20 cellular contexts compared by ENCODE assay signal in genomic region chr12:32230607-32230982, GRCh38.
DNase-seq lines count a peak whose midpoint lies in the region; ATAC-seq and TF ChIP-seq lines count a peak whose summit lies in the region.
"Had no signal": no experiment of that assay in that cellular context is flagged by ENCODE, and none has a peak within 500 bp of the region (broad histone marks: within the 10 kb centered on the region; RNA-seq: fewer than 3 reads in every experiment).

No MANE protein-coding gene starts in this region.

- H3K9me3 ChIP-seq in T-helper 17 cell (ENCODE audit: control insufficient read depth, low read length, poor library complexity, severe bottlenecking) = no peaks in the 10 kb centered on the region
- H3K9me3 ChIP-seq: prostate gland, suprapubic skin had no signal

- no peak overlapping the region for H3K4me3 Mint-ChIP-seq in GM23338
- H3K4me3 Mint-ChIP-seq in activated B cell treated with CpG ODN at 0.5 μM for 24 hours = no peak overlapping the region
- H3K4me3 Mint-ChIP-seq in T-helper 17 cell = no peak overlapping the region
- H3K4me3 Mint-ChIP-seq: activated CD8-positive, alpha-beta memory T cell treated with anti-CD3 and anti-CD28 coated beads, Interleukin-2, amount 10 ng/mL, durations not matched to agents 7 days and 5 days; brain; naive thymus-derived CD4-positive, alpha-beta T cell had no signal

- H2AFZ ChIP-seq in GM23338 = no peak overlapping the region
- H2AFZ ChIP-seq: GM23248 had no signal

- H3K27ac Mint-ChIP-seq in GM23338 = no peak overlapping the region
- H3K27ac Mint-ChIP-seq in activated B cell treated with CpG ODN at 0.5 μM for 24 hours = no peak overlapping the region
- no peak overlapping the region for H3K27ac Mint-ChIP-seq in T-helper 17 cell
- H3K27ac Mint-ChIP-seq: activated CD8-positive, alpha-beta memory T cell treated with anti-CD3 and anti-CD28 coated beads, Interleukin-2, amount 10 ng/mL, durations not matched to agents 7 days and 5 days; brain; naive thymus-derived CD4-positive, alpha-beta T cell had no signal

- peak; percentile 43 for ATAC-seq in GM23338
- ATAC-seq in activated B cell treated with CpG ODN at 0.5 μM for 24 hours (ENCODE audit: low read depth) = peak; percentile 96
- ATAC-seq in sciatic nerve = no peak
- no peak for ATAC-seq in GM18502 (IDR thresholded peaks at IDR 0.05; ENCODE audit: poor library complexity, unreplicated experiment)
- no peak for ATAC-seq in T-helper 17 cell
- ATAC-seq: activated CD8-positive, alpha-beta memory T cell treated with anti-CD3 and anti-CD28 coated beads, Interleukin-2, amount 10 ng/mL, durations not matched to agents 7 days and 5 days; naive thymus-derived CD4-positive, alpha-beta T cell; PC-3 had no signal

- H3K4me1 ChIP-seq in GM23338 (ENCODE audit: insufficient read depth) = peaks cover 8% of the 10 kb centered on the region; the same call in 1 of the 2 replicates
- H3K4me1 ChIP-seq: prostate gland, suprapubic skin had no signal

- H3K9me2 ChIP-seq in GM23338 (ENCODE audit: insufficient read depth) = peaks cover 12% of the 10 kb centered on the region

- intact Hi-C loops in activated B cell treated with CpG ODN at 0.5 μM for 24 hours (cut with micrococcal nuclease) = no loop called here
- intact Hi-C loops in sciatic nerve (cut with DNase I) = no loop called here

- H3F3A ChIP-seq in GM23338 (replicated peaks; ENCODE audit: low read depth) = peaks cover 6% of the 10 kb centered on the region; the same call in 1 of the 2 replicates

- no peak overlapping the region for H3K4me2 ChIP-seq in GM23338
- H3K4me2 ChIP-seq: KMS-11 had no signal

- DNase-seq in GM12865 (ENCODE audit: low read depth) (peak; percentile 47), GM23338 (ENCODE audit: low spot score) (peak; percentile 32), NCI-H187 (lab: John Stamatoyannopoulos, UW) (peak; percentile 34 to 77), activated B cell treated with CpG ODN at 0.5 μM for 24 hours (no peak), sciatic nerve (ENCODE audit: low spot score) (no peak), T-helper 17 cell (no peak)
- no peak for DNase-seq in activated CD4-positive, alpha-beta T cell treated with anti-CD3 and anti-CD28 coated beads for 4 hours
- DNase-seq: activated CD8-positive, alpha-beta memory T cell treated with anti-CD3 and anti-CD28 coated beads, Interleukin-2, amount 10 ng/mL, durations not matched to agents 7 days and 5 days; activated naive CD4-positive, alpha-beta T cell; DMS53; GM23248; naive thymus-derived CD4-positive, alpha-beta T cell; PC-3; stimulated activated CD4-positive, alpha-beta T cell treated with anti-CD3 and anti-CD28 coated beads, Interleukin-15, amount 100 ng/mL, for 24 hours had no signal

- TF ChIP-seq CTCF in GM12865 (IDR thresholded peaks at IDR 0.05; ENCODE audit: insufficient read depth, low read depth, low read length, missing control alignments) = no peak
- no peak for TF ChIP-seq CTCF in GM23338 (conservative IDR thresholded peaks at IDR 0.05; ENCODE audit: low read depth in 2 of 2)
- TF ChIP-seq CTCF in activated B cell treated with CpG ODN at 0.5 μM for 24 hours (IDR thresholded peaks at IDR 0.05) = no peak

- H3K9me3 Mint-ChIP-seq in GM23338 = no peaks in the 10 kb centered on the region; the same call in 2 of the 3 replicates
- no peaks in the 10 kb centered on the region for H3K9me3 Mint-ChIP-seq in activated B cell treated with CpG ODN at 0.5 μM for 24 hours
- H3K9me3 Mint-ChIP-seq: naive thymus-derived CD4-positive, alpha-beta T cell had no signal

- H4K20me1 ChIP-seq in GM23338 (replicated peaks; ENCODE audit: insufficient read depth) = no peaks in the 10 kb centered on the region; the same call in 1 of the 2 replicates

- H3K4me3 ChIP-seq in GM12865 (ENCODE audit: low read depth, low read length) (no peak overlapping the region), GM23338 (no peak overlapping the region)
- H3K4me3 ChIP-seq: GM23248, prostate gland, suprapubic skin had no signal

- no peak overlapping the region for H3K27ac ChIP-seq in GM23338 (ENCODE audit: low read depth)
- H3K27ac ChIP-seq: GM23248, KMS-11, prostate gland, suprapubic skin, VCaP had no signal

- peaks cover 61% of the 10 kb centered on the region for H3K79me2 ChIP-seq in GM23338 (replicated peaks; ENCODE audit: insufficient read depth)

- H3K4me1 Mint-ChIP-seq in GM23338 (no peaks in the 10 kb centered on the region; the same call in 2 of the 3 replicates), activated B cell treated with CpG ODN at 0.5 μM for 24 hours (no peaks in the 10 kb centered on the region), T-helper 17 cell (no peaks in the 10 kb centered on the region)
- H3K4me1 Mint-ChIP-seq: activated CD8-positive, alpha-beta memory T cell treated with anti-CD3 and anti-CD28 coated beads, Interleukin-2, amount 10 ng/mL, durations not matched to agents 7 days and 5 days had no signal

- CTCF ChIA-PET in activated B cell treated with CpG ODN at 0.5 μM for 24 hours (lab: Charles Lee) = no interaction called here

- POLR2A ChIA-PET in activated B cell treated with CpG ODN at 0.5 μM for 24 hours (lab: Charles Lee) = no interaction called here

- no peaks in the 10 kb centered on the region for H3K36me3 ChIP-seq in GM23338 (ENCODE audit: insufficient read depth)
- H3K36me3 ChIP-seq: prostate gland, suprapubic skin had no signal

- H3K27me3 ChIP-seq in GM23338 (ENCODE audit: insufficient read depth) = no peaks in the 10 kb centered on the region
- H3K27me3 ChIP-seq: suprapubic skin had no signal

- H3K27me3 Mint-ChIP-seq in GM23338 (ENCODE audit: insufficient read depth, low read depth, poor library complexity) (peaks cover 5% of the 10 kb centered on the region), activated B cell treated with CpG ODN at 0.5 μM for 24 hours (no peaks in the 10 kb centered on the region), T-helper 17 cell (no peaks in the 10 kb centered on the region)
- H3K27me3 Mint-ChIP-seq: activated CD8-positive, alpha-beta memory T cell treated with anti-CD3 and anti-CD28 coated beads, Interleukin-2, amount 10 ng/mL, durations not matched to agents 7 days and 5 days; brain; naive thymus-derived CD4-positive, alpha-beta T cell had no signal

- H3K36me3 Mint-ChIP-seq in GM23338 (ENCODE audit: low read depth) (peaks cover 12% of the 10 kb centered on the region; the same call in 2 of the 3 replicates), activated B cell treated with CpG ODN at 0.5 μM for 24 hours (ENCODE audit: low read depth) (no peaks in the 10 kb centered on the region), T-helper 17 cell (ENCODE audit: low read depth) (no peaks in the 10 kb centered on the region)

TF ChIP-seq in GM23338, 12 proteins besides CTCF, POLR2A, EP300 and RAD21 (continues in another document):
- TF ChIP-seq ZNF331 (CRISPR knock-in tag; IDR thresholded peaks at IDR 0.05; ENCODE audit: low read depth) (no peak), REST (IDR thresholded peaks at IDR 0.05; ENCODE audit: unreplicated experiment) (no peak), ETS1 (IDR thresholded peaks at IDR 0.05) (no peak)

Comparison
In these comparisons a context has a peak if more than half of its experiments do, and no peak if none do; other contexts are left out.
1. DNase-seq: peak in GM12865 (single experiment), GM23338 (single experiment) and NCI-H187 (2 of 2); none in activated B cell treated with CpG ODN at 0.5 μM for 24 hours (single experiment), sciatic nerve (single experiment), activated CD4-positive, alpha-beta T cell treated with anti-CD3 and anti-CD28 coated beads for 4 hours (0 of 2) and T-helper 17 cell (0 of 3).
2. ATAC-seq: peak in GM23338 (single experiment) and activated B cell treated with CpG ODN at 0.5 μM for 24 hours (single experiment); none in sciatic nerve (single experiment), GM18502 (single experiment) and T-helper 17 cell (single experiment).